27 cellular contexts compared by ENCODE assay signal in genomic region chr1:2812136-2812535, GRCh38. TPM values are rescaled to one million over a fixed set of nuclear protein-coding genes. Genes with fewer than 3 reads are reported as not detected.
DNase-seq lines count a peak whose midpoint lies in the region; ATAC-seq, FAIRE-seq and TF ChIP-seq lines count a peak whose summit lies in the region.
"Had no signal": no experiment of that assay in that cellular context is flagged by ENCODE, and none has a peak within 500 bp of the region (broad histone marks: within the 10 kb centered on the region; RNA-seq: fewer than 3 reads in every experiment).

No MANE protein-coding gene starts in this region.

- H3K4me1 Mint-ChIP-seq in neural progenitor cell (peaks cover 3% of the 10 kb centered on the region), CD14-positive monocyte (no peaks in the 10 kb centered on the region)
- no peaks in the 10 kb centered on the region for H3K4me1 Mint-ChIP-seq in CD8-positive, alpha-beta memory T cell

- CTCF ChIA-PET in HepG2 (lab: Yijun Ruan, JAX; ENCODE audit: low intra/inter-chr PET ratio, low total read pairs), result no interaction called here
- CTCF ChIA-PET in CD8-positive, alpha-beta memory T cell (lab: Charles Lee), result no interaction called here

- DNase-seq in HepG2 (ENCODE audit: low spot score), result no peak
- no peak for DNase-seq in right lobe of liver
- DNase-seq in neural progenitor cell (ENCODE audit: low spot score), result no peak
- no peak for DNase-seq in CD8-positive, alpha-beta memory T cell
- no peak for DNase-seq in NCI-H1694 treated with DMSO at 0.1 percent for 48 hours (lab: John Stamatoyannopoulos, UW)
- no peak for DNase-seq in CD14-positive monocyte (ENCODE audit: low spot score)
- DNase-seq: 8988T; ACHN; BE2C; C1 segment of cervical spinal cord; CD4-positive, alpha-beta T cell; CD8-positive, alpha-beta T cell; COR-L47; DMS 273 treated with DMSO at 0.1 percent for 48 hours; DMS153; DMS53; DMS79; DND-41; EL; GDM1 had no signal

- H3K9me3 Mint-ChIP-seq in neural progenitor cell (peaks cover 13% of the 10 kb centered on the region), CD14-positive monocyte (peaks cover 0 to 12% (median 4%) of the 10 kb centered on the region in 7 donors)
- no peaks in the 10 kb centered on the region for H3K9me3 Mint-ChIP-seq in CD8-positive, alpha-beta memory T cell
- H3K9me3 Mint-ChIP-seq: CD4-positive, alpha-beta T cell; CD8-positive, alpha-beta T cell had no signal

- intact Hi-C loops in HepG2 (cut with micrococcal nuclease; ENCODE audit: unreplicated experiment) (no loop called here), right lobe of liver (cut with DNase I) (no loop called here), CD14-positive monocyte (cut with micrococcal nuclease) (no loop called here)

- H3K27me3 ChIP-seq in HepG2 (ENCODE audit: control insufficient read depth in 1 of 2, insufficient read depth in 2 of 2, low read length in 2 of 2), result peaks cover 9 to 49% of the 10 kb centered on the region in 2 experiments; a peak in 4 of 5 replicates
- no peaks in the 10 kb centered on the region for H3K27me3 ChIP-seq in right lobe of liver
- H3K27me3 ChIP-seq in neural progenitor cell, result no peaks in the 10 kb centered on the region
- no peaks in the 10 kb centered on the region for H3K27me3 ChIP-seq in CD8-positive, alpha-beta memory T cell (ENCODE audit: insufficient read depth, low read length, poor library complexity, severe bottlenecking)
- H3K27me3 ChIP-seq: BE2C, BLaER1 had no signal

- WGBS in HepG2 (ENCODE audit: low lambda C conversion rate), result 63% methylated on average over 3 of the region's 7 CpGs
- WGBS in right lobe of liver (ENCODE audit: insufficient coverage, low coverage, low lambda C conversion rate, missing lambda C conversion rate), result 36% methylated on average over 2 of the region's 7 CpGs

- H3K4me1 ChIP-seq in HepG2 (ENCODE audit: insufficient read depth, low read length), result peaks cover 17% of the 10 kb centered on the region
- no peaks in the 10 kb centered on the region for H3K4me1 ChIP-seq in right lobe of liver
- no peaks in the 10 kb centered on the region for H3K4me1 ChIP-seq in neural progenitor cell
- H3K4me1 ChIP-seq in CD8-positive, alpha-beta memory T cell (ENCODE audit: insufficient read depth, low read length), result no peaks in the 10 kb centered on the region
- H3K4me1 ChIP-seq: BE2C had no signal

- no peak for TF ChIP-seq EP300 in HepG2 (IDR thresholded peaks at IDR 0.05; ENCODE audit: low read depth in 2 of 2, low read length in 2 of 2)
- no peak for TF ChIP-seq EP300 in HepG2 (CRISPR knock-in tag; IDR thresholded peaks at IDR 0.05; ENCODE audit: borderline replicate concordance)

- H3K36me3 ChIP-seq in HepG2 (replicated peaks in 1 of 2; ENCODE audit: control insufficient read depth in 1 of 2, insufficient read depth in 2 of 2, low read length in 2 of 2) (no peaks in the 10 kb centered on the region), right lobe of liver (no peaks in the 10 kb centered on the region), neural progenitor cell (no peaks in the 10 kb centered on the region)
- no peaks in the 10 kb centered on the region for H3K36me3 ChIP-seq in CD8-positive, alpha-beta memory T cell (ENCODE audit: insufficient read depth, low read length)
- H3K36me3 ChIP-seq: BE2C, BLaER1 had no signal

- POLR2A ChIA-PET in HepG2 (lab: Yijun Ruan, JAX), result no interaction called here
- POLR2A ChIA-PET in CD8-positive, alpha-beta memory T cell (lab: Charles Lee), result no interaction called here

- H3K9ac ChIP-seq in HepG2 (ENCODE audit: insufficient read depth, low read depth, low read length), result no peak overlapping the region
- no peak overlapping the region for H3K9ac ChIP-seq in neural progenitor cell

- TF ChIP-seq POLR2A in HepG2 (IDR thresholded peaks at IDR 0.05; ENCODE audit: insufficient read depth in 1 of 2, low read depth in 2 of 2, low read length in 2 of 2) (no peak), right lobe of liver (IDR thresholded peaks at IDR 0.05) (no peak)

- H3K27ac Mint-ChIP-seq in neural progenitor cell, result no peak overlapping the region
- no peak overlapping the region for H3K27ac Mint-ChIP-seq in CD8-positive, alpha-beta memory T cell
- no peak overlapping the region for H3K27ac Mint-ChIP-seq in CD14-positive monocyte
- H3K27ac Mint-ChIP-seq: CD4-positive, alpha-beta T cell; CD8-positive, alpha-beta T cell had no signal

- no peak overlapping the region for H3K4me2 ChIP-seq in HepG2 (ENCODE audit: low read depth, low read length)
- H3K4me2 ChIP-seq in neural progenitor cell, result no peak overlapping the region

- H4K20me1 ChIP-seq in HepG2 (ENCODE audit: insufficient read depth, low read length) (no peaks in the 10 kb centered on the region), neural progenitor cell (ENCODE audit: low read depth) (no peaks in the 10 kb centered on the region)
- H4K20me1 ChIP-seq: BLaER1 had no signal

- H3K36me3 Mint-ChIP-seq in neural progenitor cell, result peaks cover 2% of the 10 kb centered on the region
- H3K36me3 Mint-ChIP-seq in CD8-positive, alpha-beta memory T cell, result no peaks in the 10 kb centered on the region
- H3K36me3 Mint-ChIP-seq in CD14-positive monocyte, result no peaks in the 10 kb centered on the region
- H3K36me3 Mint-ChIP-seq: CD8-positive, alpha-beta T cell had no signal

- no peak overlapping the region for H3K27ac ChIP-seq in HepG2 (ENCODE audit: extremely low read length, insufficient read depth, low read length)
- no peak overlapping the region for H3K27ac ChIP-seq in right lobe of liver
- H3K27ac ChIP-seq in neural progenitor cell, result no peak overlapping the region
- no peak overlapping the region for H3K27ac ChIP-seq in CD8-positive, alpha-beta memory T cell (ENCODE audit: low read depth, low read length)

- no peak overlapping the region for H3K4me3 ChIP-seq in HepG2 (replicated peaks in 1 of 3; ENCODE audit: insufficient read depth in 1 of 3, low read depth in 2 of 3, low read length in 3 of 3)
- H3K4me3 ChIP-seq in right lobe of liver, result no peak overlapping the region
- peak overlapping the region; percentile 15; the same call in 1 of the 2 replicates for H3K4me3 ChIP-seq in iPS-18c (ENCODE audit: insufficient read depth, low read depth, low read length)
- H3K4me3 ChIP-seq in neural progenitor cell, result no peak overlapping the region
- no peak overlapping the region for H3K4me3 ChIP-seq in CD8-positive, alpha-beta memory T cell (ENCODE audit: low read length)
- H3K4me3 ChIP-seq: BLaER1, GM12878 had no signal

- no peak for TF ChIP-seq CTCF in HepG2 (CRISPR knock-in tag; IDR thresholded peaks at IDR 0.05)
- TF ChIP-seq CTCF in right lobe of liver (IDR thresholded peaks at IDR 0.05), result no peak
- TF ChIP-seq CTCF in neural progenitor cell (IDR thresholded peaks at IDR 0.05), result no peak
- no peak for TF ChIP-seq CTCF in CD14-positive monocyte (IDR thresholded peaks at IDR 0.05)

- H2AFZ ChIP-seq in HepG2 (ENCODE audit: low read length) (no peak overlapping the region), neural progenitor cell (replicated peaks) (no peak overlapping the region)

- no peak for TF ChIP-seq RAD21 in HepG2 (CRISPR knock-in tag; IDR thresholded peaks at IDR 0.05)

- no peaks in the 10 kb centered on the region for H3K79me2 ChIP-seq in HepG2 (ENCODE audit: insufficient read depth, low read length)
- no peaks in the 10 kb centered on the region for H3K79me2 ChIP-seq in neural progenitor cell (ENCODE audit: low read depth)

- H3F3A ChIP-seq in neural progenitor cell (ENCODE audit: low read depth), result no peaks in the 10 kb centered on the region

- in situ Hi-C loops in HepG2 (cut with HindIII; ENCODE audit: extremely low pct_ligation_motif_present, low pct_unique_long_range_greater_than_20kb), result no loop called here

- FAIRE-seq in HepG2 (lab: Jason Lieb, UNC), result no peak
- FAIRE-seq: A204.1, GM12878, GM12892, GM18507 had no signal

- no peak for ATAC-seq in HepG2
- no peak for ATAC-seq in right lobe of liver
- ATAC-seq: CD8-positive, alpha-beta T cell; GM12878 had no signal

- H3K4me3 Mint-ChIP-seq in neural progenitor cell (peak overlapping the region; percentile 35), CD14-positive monocyte (no peak overlapping the region)
- H3K4me3 Mint-ChIP-seq in CD8-positive, alpha-beta memory T cell, result no peak overlapping the region
- H3K4me3 Mint-ChIP-seq: CD4-positive, alpha-beta T cell; CD8-positive, alpha-beta T cell had no signal

- peaks cover 3% of the 10 kb centered on the region for H3K27me3 Mint-ChIP-seq in neural progenitor cell (ENCODE audit: insufficient read depth, low read depth)
- H3K27me3 Mint-ChIP-seq in CD8-positive, alpha-beta memory T cell, result peaks cover 6 to 7% of the 10 kb centered on the region in 2 donors
- peaks cover 0 to 3% (median under 1%) of the 10 kb centered on the region in 3 donors for H3K27me3 Mint-ChIP-seq in CD14-positive monocyte (ENCODE audit: low read depth in 3 of 3)
- H3K27me3 Mint-ChIP-seq: CD4-positive, alpha-beta T cell had no signal

- no TSS peak for BruUV-seq in HepG2 (replicated peaks; lab: Mats Ljungman, UMichigan)

- H3K9me3 ChIP-seq in HepG2 (ENCODE audit: low read length), result no peaks in the 10 kb centered on the region; the same call in 1 of the 2 replicates
- no peaks in the 10 kb centered on the region for H3K9me3 ChIP-seq in right lobe of liver
- H3K9me3 ChIP-seq in iPS-18c (ENCODE audit: control insufficient read depth, insufficient read depth, low read length), result peaks cover 49% of the 10 kb centered on the region
- H3K9me3 ChIP-seq in neural progenitor cell (ENCODE audit: low read depth), result no peaks in the 10 kb centered on the region
- no peaks in the 10 kb centered on the region for H3K9me3 ChIP-seq in CD8-positive, alpha-beta memory T cell (ENCODE audit: low read length)
- H3K9me3 ChIP-seq: BE2C had no signal

RNA-seq across cellular contexts. Expression of gene TTC34, which starts 10.6 kb away (rescaled TPM):
- total RNA-seq in HepG2 (2016; rRNA removed; fragmentation: Illumina TruSeq; extraction: Trizol) (0.07 TPM in 1 of 2 replicates, not detected in the other), right lobe of liver (under 1 TPM in 5 of 6 experiments, not detected in 1; 0.06 to 0.23 (median 0.18) TPM), neural progenitor cell (ENCODE audit: low replicate concordance) (0.09 and 0.87 TPM in 2 replicates)
- total RNA-seq in HepG2 (2016; cell fraction: cytosol; rRNA removed; fragmentation: Illumina TruSeq; extraction: Trizol; ENCODE audit: low read depth), result not detected in 2 replicates
- total RNA-seq in HepG2 (2016; cell fraction: insoluble cytoplasmic fraction; rRNA removed; fragmentation: Illumina TruSeq; extraction: Trizol), result 0.09 TPM in 1 of 2 replicates, not detected in the other
- 0.03 TPM in 1 of 2 replicates, not detected in the other for total RNA-seq in HepG2 (2016; cell fraction: membrane; rRNA removed; fragmentation: Illumina TruSeq; extraction: Trizol)
- total RNA-seq in HepG2 (2016; cell fraction: nucleus; rRNA removed; fragmentation: Illumina TruSeq; extraction: Trizol), result 0.22 and 0.31 TPM in 2 replicates
- polyA plus RNA-seq in HepG2 (2011; rRNA removed) (0.11 and 0.13 TPM in 2 replicates), CD14-positive monocyte (under 1 TPM in 1 of 2 donors, not detected in 1; 0.03 TPM)
- 0.01 and 0.03 TPM in 2 replicates for polyA plus RNA-seq in HepG2 (2011; cell fraction: cytosol; rRNA removed)
- polyA plus RNA-seq in HepG2 (2011; cell fraction: nucleus; rRNA removed), result 1.1 and 1.5 TPM in 2 replicates
- polyA plus RNA-seq in HepG2 (2012), result 0.08 and 0.16 TPM in 2 replicates
- 0.01 TPM in 1 of 2 replicates, not detected in the other for polyA plus RNA-seq in HepG2 (2016; cell fraction: cytosol; fragmentation: Illumina TruSeq; extraction: Trizol; ENCODE audit: low read depth)
- 0.03 and 0.05 TPM in 2 replicates for polyA plus RNA-seq in HepG2 (2016; cell fraction: insoluble cytoplasmic fraction; fragmentation: Illumina TruSeq; extraction: Trizol; ENCODE audit: low read depth)
- 0.03 TPM in 1 of 2 replicates, not detected in the other for polyA plus RNA-seq in HepG2 (2016; cell fraction: membrane; fragmentation: Illumina TruSeq; extraction: Trizol; ENCODE audit: low read depth)
- 0.33 and 0.36 TPM in 2 replicates for polyA plus RNA-seq in HepG2 (2016; cell fraction: nucleus; fragmentation: Illumina TruSeq; extraction: Trizol; ENCODE audit: insufficient read depth, low read depth)
- polyA minus RNA-seq in HepG2 (2011; rRNA and poly(A)+ RNA removed; ENCODE audit: low replicate concordance), result 0.84 and 0.87 TPM in 2 replicates
- polyA minus RNA-seq in HepG2 (2011; cell fraction: cytosol; rRNA and poly(A)+ RNA removed), result 0.09 and 0.10 TPM in 2 replicates
- polyA minus RNA-seq in HepG2 (2011; cell fraction: nucleus; rRNA and poly(A)+ RNA removed), result 1.7 and 2.5 TPM in 2 replicates
- 1 to 10 TPM; 1.1 TPM for total RNA-seq in CD8-positive, alpha-beta memory T cell
- polyA plus RNA-seq in CD8-positive, alpha-beta memory T cell, result 0.17 TPM
- total RNA-seq: Daoy had no signal
